Comparison of ENCODE assay signal across 16 cellular contexts in the genomic region with DNA sequence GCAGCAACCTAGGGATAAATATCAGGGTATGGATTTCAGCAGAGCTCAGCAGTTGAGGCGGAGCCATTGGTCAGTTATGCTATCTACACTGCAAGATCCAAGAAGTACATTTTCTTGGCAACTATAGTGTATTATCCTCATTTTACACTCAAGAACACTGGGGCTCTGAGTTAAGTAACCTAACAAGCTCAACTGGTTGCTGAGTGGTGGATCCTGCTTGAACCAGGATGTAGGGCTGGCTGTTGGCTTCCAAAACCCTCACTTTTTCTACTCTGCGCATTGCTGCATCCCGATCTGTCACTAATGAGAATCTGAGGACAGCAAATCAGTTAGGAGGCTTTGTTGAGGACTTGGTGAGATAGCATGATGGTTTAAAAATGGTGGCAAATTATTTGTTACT. TPM values are rescaled to one million over a fixed set of nuclear protein-coding genes. Genes with fewer than 3 reads are reported as not detected.
DNase-seq lines count a peak whose midpoint lies in the region; ATAC-seq and TF ChIP-seq lines count a peak whose summit lies in the region.
"Had no signal": no experiment of that assay in that cellular context is flagged by ENCODE, and none has a peak within 500 bp of the region (broad histone marks: within the 10 kb centered on the region; RNA-seq: fewer than 3 reads in every experiment).

No MANE protein-coding gene starts in this region.

- TF ChIP-seq POLR2A in Peyer's patch (IDR thresholded peaks at IDR 0.05) (no peak), esophagus squamous epithelium (IDR thresholded peaks at IDR 0.05) (no peak), gastrocnemius medialis (IDR thresholded peaks at IDR 0.05) (no peak)

- peaks cover 0 to 6% of the 10 kb centered on the region in 2 donors for H3K36me3 Mint-ChIP-seq in CD4-positive, alpha-beta memory T cell

- no peak for DNase-seq in CD4-positive, alpha-beta memory T cell
- DNase-seq in Peyer's patch (no peak), esophagus squamous epithelium (lab: John Stamatoyannopoulos, UW) (no peak), gastrocnemius medialis (peak; percentile 40 to 68), AG20443 (ENCODE audit: low spot score) (no peak), NCI-H2196 (lab: John Stamatoyannopoulos, UW; ENCODE audit: unreplicated experiment) (no peak), NCI-H1092 (lab: John Stamatoyannopoulos, UW) (no peak)
- DNase-seq: NCI-H1092 treated with DMSO at 0.1 percent for 48 hours; NCI-H2227 treated with DMSO at 0.1 percent for 48 hours; ovary; stimulated activated CD8-positive, alpha-beta memory T cell treated with anti-CD3 and anti-CD28 coated beads, Interleukin-4, amount 100 ng/mL, for 48 hours had no signal

- no peak overlapping the region for H3K27ac ChIP-seq in CD4-positive, alpha-beta memory T cell (ENCODE audit: low read depth, low read length)
- H3K27ac ChIP-seq in Peyer's patch (peak overlapping the region in 3 of 4 donors; percentile 85 to 98 (median 98)), esophagus squamous epithelium (peak overlapping the region; percentile 98), gastrocnemius medialis (peak overlapping the region; percentile 90 to 97 (median 96))

- no peaks in the 10 kb centered on the region for H3K27me3 ChIP-seq in CD4-positive, alpha-beta memory T cell (ENCODE audit: insufficient read depth, low read length)
- H3K27me3 ChIP-seq in Peyer's patch (no peaks in the 10 kb centered on the region), esophagus squamous epithelium (no peaks in the 10 kb centered on the region), gastrocnemius medialis (no peaks in the 10 kb centered on the region)
- H3K27me3 ChIP-seq: ovary had no signal

- H3K9me3 Mint-ChIP-seq in CD4-positive, alpha-beta memory T cell: no peaks in the 10 kb centered on the region
- H3K9me3 Mint-ChIP-seq: activated T-helper 2 cell treated with anti-CD3 and anti-CD28 coated beads, Interferon-gamma antibody, Interleukin-2, Interleukin-4, amounts not matched to agents 10 μg/mL and 5 μg/mL and 100 μg/mL, durations not matched to agents 14 hours and 24 hours and 36 hours had no signal

- intact Hi-C loops in CD4-positive, alpha-beta memory T cell (cut with micrococcal nuclease): no loop called here
- intact Hi-C loops in esophagus squamous epithelium (cut with DNase I) (no loop called here), gastrocnemius medialis (cut with DNase I; ENCODE audit: low total_unique reads) (loop anchor here (2.0 to 10.0 kb wide), 3 partner anchors 16 to 860 kb away; partner anchors contain the start of genes CCNI and USO1)

- CTCF ChIA-PET in CD4-positive, alpha-beta memory T cell (lab: Charles Lee; ENCODE audit: partially characterized antibody): interaction anchor here (4.9 kb wide), 1 partner anchor 35 kb away, joined by 31 read pairs; no protein-coding TSS in a partner anchor

- POLR2A ChIA-PET in CD4-positive, alpha-beta memory T cell (lab: Charles Lee; ENCODE audit: partially characterized antibody): interaction anchor here (1.5 to 3.1 kb wide), 2 partner anchors 91 to 862 kb away, joined by 3 to 24 read pairs; partner anchors contain the start of gene STBD1

- peak overlapping the region; percentile 34 to 98 (median 96) for H3K27ac Mint-ChIP-seq in CD4-positive, alpha-beta memory T cell
- H3K27ac Mint-ChIP-seq: activated T-helper 2 cell treated with anti-CD3 and anti-CD28 coated beads, Interferon-gamma antibody, Interleukin-2, Interleukin-4, amounts not matched to agents 10 μg/mL and 5 μg/mL and 100 μg/mL, durations not matched to agents 14 hours and 24 hours and 36 hours had no signal

- H3K4me1 Mint-ChIP-seq in CD4-positive, alpha-beta memory T cell: peaks cover 34 to 63% (median 40%) of the 10 kb centered on the region in 4 donors

- WGBS in esophagus squamous epithelium, 2 donors: 75 to 78% methylated on average over 3 of the region's 3 CpGs

- no peaks in the 10 kb centered on the region for H3K36me3 ChIP-seq in CD4-positive, alpha-beta memory T cell (ENCODE audit: insufficient read depth, low read length)
- H3K36me3 ChIP-seq in Peyer's patch: no peaks in the 10 kb centered on the region
- no peaks in the 10 kb centered on the region for H3K36me3 ChIP-seq in esophagus squamous epithelium
- no peaks in the 10 kb centered on the region for H3K36me3 ChIP-seq in gastrocnemius medialis
- H3K36me3 ChIP-seq: ovary had no signal

- in situ Hi-C loops in gastrocnemius medialis (cut with MboI; ENCODE audit: low sequenced_read_pairs in 4 of 4): no loop called here

- no peaks in the 10 kb centered on the region for H3K9me3 ChIP-seq in CD4-positive, alpha-beta memory T cell (ENCODE audit: control insufficient read depth in 1 of 2, low read length in 2 of 2)
- H3K9me3 ChIP-seq in Peyer's patch (no peaks in the 10 kb centered on the region), esophagus squamous epithelium (no peaks in the 10 kb centered on the region), gastrocnemius medialis (no peaks in the 10 kb centered on the region)
- H3K9me3 ChIP-seq: ovary had no signal

- H3K4me3 ChIP-seq in CD4-positive, alpha-beta memory T cell (ENCODE audit: low read length in 2 of 2): no peak overlapping the region
- H3K4me3 ChIP-seq in Peyer's patch (no peak overlapping the region), esophagus squamous epithelium (no peak overlapping the region), gastrocnemius medialis (peak overlapping the region in 2 of 4 donors; percentile 57 to 71)

- H3K4me1 ChIP-seq in CD4-positive, alpha-beta memory T cell (ENCODE audit: insufficient read depth, low read length): peaks cover 40% of the 10 kb centered on the region
- H3K4me1 ChIP-seq in Peyer's patch (peaks cover 4 to 51% (median 8%) of the 10 kb centered on the region in 4 donors), esophagus squamous epithelium (peaks cover 51 to 92% (median 67%) of the 10 kb centered on the region in 3 donors), gastrocnemius medialis (peaks cover 80 to 81% of the 10 kb centered on the region in 2 donors)

- H3K27me3 Mint-ChIP-seq in CD4-positive, alpha-beta memory T cell: no peaks in the 10 kb centered on the region

- peak; percentile 41 to 44 for ATAC-seq in gastrocnemius medialis
- no peak for ATAC-seq in GM18873 (IDR thresholded peaks at IDR 0.05; ENCODE audit: low FRiP score, unreplicated experiment)
- ATAC-seq: left lobe of liver had no signal

- H3K4me3 Mint-ChIP-seq in CD4-positive, alpha-beta memory T cell: peak overlapping the region in 7 of 8 donors; percentile 3 to 97 (median 22)

- TF ChIP-seq CTCF in Peyer's patch (IDR thresholded peaks at IDR 0.05) (no peak), esophagus squamous epithelium (IDR thresholded peaks at IDR 0.05) (no peak), gastrocnemius medialis (IDR thresholded peaks at IDR 0.05 in 4 of 5, conservative IDR thresholded peaks at IDR 0.05 in 1 of 5) (no peak)

RNA-seq across cellular contexts. Expression of gene SCARB2, which starts 1.5 kb away (rescaled TPM):
- total RNA-seq in CD4-positive, alpha-beta memory T cell: 10 to 100 TPM; 23.3 to 23.5 TPM
- 10 to 100 TPM; 10.2 to 15.7 TPM for polyA plus RNA-seq in CD4-positive, alpha-beta memory T cell
- 100 to 1,000 TPM in 3 of 4 donors, 10 to 100 TPM in 1; 40.4 to 225 (median 170) TPM for total RNA-seq in Peyer's patch
- 10 to 100 TPM; 50.3 to 91.2 (median 72.8) TPM for total RNA-seq in esophagus squamous epithelium
- 100 to 1,000 TPM in 3 of 4 donors, 10 to 100 TPM in 1; 91.3 to 292 (median 186) TPM for total RNA-seq in gastrocnemius medialis

RNA-seq across cellular contexts. Expression of gene FAM47E, which starts 36.4 kb away (rescaled TPM):
- total RNA-seq in CD4-positive, alpha-beta memory T cell: under 1 TPM in 1 of 2 experiments, not detected in 1; 0.64 TPM
- polyA plus RNA-seq in CD4-positive, alpha-beta memory T cell: under 1 TPM in 1 of 2 donors, not detected in 1; 0.18 TPM
- total RNA-seq in Peyer's patch (10 to 100 TPM in 1 of 4 donors, 1 to 10 TPM in 2, under 1 TPM in 1; 0.83 to 13.9 (median 7.6) TPM), esophagus squamous epithelium (under 1 TPM in 2 of 4 donors, not detected in 2; 0.44 to 0.76 TPM), gastrocnemius medialis (1 to 10 TPM in 3 of 4 donors, under 1 TPM in 1; 0.56 to 6.8 (median 3.8) TPM)
- total RNA-seq: activated T-helper 2 cell treated with anti-CD3 and anti-CD28 coated beads, Interferon-gamma antibody, Interleukin-2, Interleukin-4, amounts not matched to agents 10 μg/mL and 5 μg/mL and 100 μg/mL, durations not matched to agents 14 hours and 24 hours and 36 hours; HT1080; OCI-LY7 had no signal

Comparison
In these comparisons a context has a peak if more than half of its experiments do, and no peak if none do; other contexts are left out.
1. DNase-seq: peak in gastrocnemius medialis (2 of 2); none in CD4-positive, alpha-beta memory T cell (0 of 5), Peyer's patch (0 of 3), esophagus squamous epithelium (single experiment), AG20443 (single experiment), NCI-H2196 (single experiment) and NCI-H1092 (single experiment).